Comparison of ENCODE assay signal across 34 cellular contexts in the genomic region with DNA sequence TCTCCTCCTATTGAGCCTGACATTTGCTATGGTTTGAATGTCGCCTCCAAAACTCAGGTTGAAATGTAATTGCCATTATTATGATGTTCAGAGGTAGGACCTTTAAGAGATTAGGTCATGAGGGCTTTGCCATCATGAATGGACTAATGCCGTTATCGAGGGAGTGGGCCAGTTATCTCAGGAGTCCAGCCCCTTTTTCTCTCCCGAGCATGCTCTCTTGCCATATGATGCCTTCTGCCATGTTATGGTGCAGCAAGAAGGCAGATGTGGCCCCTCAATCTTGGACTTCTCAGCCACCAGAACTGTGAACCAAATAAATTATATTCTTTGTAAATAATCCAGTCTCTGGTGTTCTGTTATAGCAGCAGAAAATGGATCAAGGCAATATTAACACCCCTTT.
"Had no signal": no experiment of that assay in that cellular context is flagged by ENCODE, and none has a peak within 500 bp of the region (broad histone marks: within the 10 kb centered on the region; RNA-seq: fewer than 3 reads in every experiment).

No MANE protein-coding gene starts in this region.

- H3K9me3 ChIP-seq: MG63 had no signal

- H3K36me3 ChIP-seq: MG63 had no signal

- H3K27me3 ChIP-seq: MG63 had no signal

- H3K4me3 ChIP-seq: MG63 had no signal

- DNase-seq: Karpas-422, Kasumi-1, MG63, MM.1S, MV-4-11, NCI-H1048, NCI-H1092, NCI-H1092 treated with DMSO at 0.1 percent for 48 hours, NCI-H1105, NCI-H1105 treated with DMSO at 0.1 percent for 48 hours, NCI-H1417, NCI-H1417 treated with DMSO at 0.1 percent for 48 hours, NCI-H1436, NCI-H1436 treated with DMSO at 0.1 percent for 48 hours, NCI-H146, NCI-H1694, NCI-H1694 treated with DMSO at 0.1 percent for 48 hours, NCI-H187, NCI-H187 treated with DMSO at 0.1 percent for 48 hours, NCI-H1930, NCI-H2029, NCI-H2029 treated with DMSO at 0.1 percent for 48 hours, NCI-H2081, NCI-H2081 treated with DMSO at 0.1 percent for 48 hours, NCI-H2107, NCI-H2171, NCI-H2171 treated with DMSO at 0.1 percent for 48 hours, NCI-H2227 treated with DMSO at 0.1 percent for 48 hours, NCI-H226, NCI-H345, NCI-H446, NCI-H446 treated with DMSO at 0.1 percent for 48 hours, NCI-H510A, NCI-H510A treated with DMSO at 0.1 percent for 48 hours had no signal
